Comparison of ENCODE assay signal across 34 cellular contexts in the genomic region with DNA sequence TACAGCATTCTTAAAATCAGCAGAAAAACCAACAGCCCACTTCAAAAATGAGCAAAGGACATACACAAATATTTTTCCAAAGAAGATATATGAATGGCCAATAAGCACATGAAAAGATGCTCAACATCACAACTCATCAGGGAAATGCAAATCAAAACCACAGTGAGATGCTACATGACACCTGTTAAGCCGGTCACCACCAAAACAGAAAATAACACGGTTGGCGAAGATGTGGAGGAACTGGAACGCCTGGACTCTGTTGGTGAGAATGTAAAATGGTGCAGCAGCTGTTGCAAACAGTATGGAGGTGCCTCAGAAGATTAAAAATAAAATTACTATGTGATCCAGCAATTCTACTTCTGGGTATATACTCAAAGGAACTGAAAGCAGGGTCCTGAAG.
"Had no signal": no experiment of that assay in that cellular context is flagged by ENCODE, and none has a peak within 500 bp of the region (broad histone marks: within the 10 kb centered on the region; RNA-seq: fewer than 3 reads in every experiment).

No MANE protein-coding gene starts in this region.

- H3K27ac Mint-ChIP-seq: activated B cell treated with CpG ODN at 0.5 μM for 24 hours; activated CD4-positive, alpha-beta memory T cell treated with anti-CD3 and anti-CD28 coated beads for 36 hours; activated CD4-positive, alpha-beta T cell treated with anti-CD3 and anti-CD28 coated beads, Interleukin-2, amount 10 ng/mL, durations not matched to agents 24 days and 14 days; activated CD8-positive, alpha-beta T cell treated with anti-CD3 and anti-CD28 coated beads for 36 hours; activated naive CD4-positive, alpha-beta T cell treated with anti-CD3 and anti-CD28 coated beads for 36 hours; activated naive CD4-positive, alpha-beta T cell treated with anti-CD3 and anti-CD28 coated beads, Interleukin-2, amount 50 U/mL, for 72 hours; activated naive CD8-positive, alpha-beta T cell treated with anti-CD3 and anti-CD28 coated beads for 36 hours; activated T-cell treated with anti-CD3 and anti-CD28 coated beads, Interleukin-2, amount 50 U/mL, for 72 hours; activated T-helper 1 cell treated with anti-CD3 and anti-CD28 coated beads, Interleukin-12 subunit alpha, Interleukin-12 subunit beta, Interleukin-2, Interleukin-4 antibody, amounts not matched to agents 30 ng/mL and 10 ng/mL and 1 ng/mL, durations not matched to agents 14 hours and 24 hours and 36 hours; activated T-helper 17 cell treated with anti-CD3 and anti-CD28 coated beads, Interleukin-2, amount 50 U/mL, for 72 hours; T-helper 1 cell treated with Interleukin-12 subunit alpha and Interleukin-12 subunit beta and Interleukin-4 antibody, amounts not matched to agents 30 μg/mL and 1 μg/mL, for 36 hours; T-helper 2 cell treated with Interferon-gamma antibody and Interleukin-4, amounts not matched to agents 5 μg/mL and 100 μg/mL, for 36 hours had no signal

- H3K4me3 ChIP-seq: adrenal gland, body of pancreas, breast epithelium had no signal

- H3K4me1 ChIP-seq: breast epithelium had no signal

- DNase-seq: activated B cell treated with CpG ODN at 0.5 μM for 24 hours; activated CD4-positive, alpha-beta memory T cell treated with anti-CD3 and anti-CD28 coated beads for 36 hours; activated CD4-positive, alpha-beta T cell treated with anti-CD3 and anti-CD28 coated beads for 4 hours; activated CD4-positive, alpha-beta T cell treated with anti-CD3 and anti-CD28 coated beads, Interleukin-2, amount 10 ng/mL, durations not matched to agents 24 days and 14 days; activated CD4-positive, alpha-beta T cell treated with anti-CD3 and anti-CD28 coated beads, Interleukin-2, amount 50 U/mL, for 1 hour; activated CD4-positive, alpha-beta T cell treated with anti-CD3 and anti-CD28 coated beads, Interleukin-2, amount 50 U/mL, for 4 hours; activated CD4-positive, CD25-positive, alpha-beta regulatory T cell treated with anti-CD3 and anti-CD28 coated beads, Interleukin-2, amount 50 U/mL, for 72 hours; activated CD8-positive, alpha-beta memory T cell treated with anti-CD3 and anti-CD28 coated beads, Interleukin-2, amount 50 U/mL, for 4 hours; activated CD8-positive, alpha-beta T cell treated with anti-CD3 and anti-CD28 coated beads for 36 hours; activated effector memory CD4-positive, alpha-beta T cell treated with anti-CD3 and anti-CD28 coated beads, Interleukin-2, amount 50 U/mL, for 16 hours; activated gamma-delta T cell treated with Interleukin-2 at 50 U/mL for 16 hours; activated naive CD4-positive, alpha-beta T cell; activated naive CD4-positive, alpha-beta T cell treated with anti-CD3 and anti-CD28 coated beads for 36 hours; activated naive CD4-positive, alpha-beta T cell treated with anti-CD3 and anti-CD28 coated beads, Interleukin-2, amount 50 U/mL, for 16 hours; activated naive CD8-positive, alpha-beta T cell treated with anti-CD3 and anti-CD28 coated beads for 36 hours; activated T-cell treated with anti-CD3 and anti-CD28 coated beads for 4 hours; activated T-cell treated with anti-CD3 and anti-CD28 coated beads, Interleukin-2, amount 50 U/mL, for 1 hour; activated T-cell treated with anti-CD3 and anti-CD28 coated beads, Interleukin-2, amount 50 U/mL, for 4 hours; activated T-cell treated with anti-CD3 and anti-CD28 coated beads, Interleukin-2, amount 50 U/mL, for 72 hours; adrenal gland; amniotic stem cell; body of pancreas; brain microvascular endothelial cell; central memory CD4-positive, alpha-beta T cell; T-helper 1 cell; T-helper 2 cell; T-helper 9 cell had no signal

- H3K36me3 Mint-ChIP-seq: activated CD4-positive, alpha-beta memory T cell treated with anti-CD3 and anti-CD28 coated beads for 36 hours; activated naive CD4-positive, alpha-beta T cell treated with anti-CD3 and anti-CD28 coated beads, Interleukin-2, amount 50 U/mL, for 72 hours; activated naive CD8-positive, alpha-beta T cell treated with anti-CD3 and anti-CD28 coated beads for 36 hours had no signal

- H3K9me3 Mint-ChIP-seq: activated CD4-positive, alpha-beta memory T cell treated with anti-CD3 and anti-CD28 coated beads for 36 hours; activated CD4-positive, alpha-beta T cell treated with anti-CD3 and anti-CD28 coated beads, Interleukin-2, amount 10 ng/mL, durations not matched to agents 24 days and 14 days; activated CD8-positive, alpha-beta T cell treated with anti-CD3 and anti-CD28 coated beads for 36 hours; activated naive CD4-positive, alpha-beta T cell treated with anti-CD3 and anti-CD28 coated beads for 36 hours; activated naive CD4-positive, alpha-beta T cell treated with anti-CD3 and anti-CD28 coated beads, Interleukin-2, amount 50 U/mL, for 72 hours; activated naive CD8-positive, alpha-beta T cell treated with anti-CD3 and anti-CD28 coated beads for 36 hours; activated T-cell treated with anti-CD3 and anti-CD28 coated beads, Interleukin-2, amount 50 U/mL, for 4 hours; activated T-cell treated with anti-CD3 and anti-CD28 coated beads, Interleukin-2, amount 50 U/mL, for 72 hours; activated T-helper 1 cell treated with anti-CD3 and anti-CD28 coated beads, Interleukin-12 subunit alpha, Interleukin-12 subunit beta, Interleukin-2, Interleukin-4 antibody, amounts not matched to agents 30 ng/mL and 10 ng/mL and 1 ng/mL, durations not matched to agents 14 hours and 24 hours and 36 hours; activated T-helper 17 cell treated with anti-CD3 and anti-CD28 coated beads, Interleukin-2, amount 50 U/mL, for 72 hours; T-helper 1 cell treated with Interleukin-12 subunit alpha and Interleukin-12 subunit beta and Interleukin-4 antibody, amounts not matched to agents 30 μg/mL and 1 μg/mL, for 36 hours; T-helper 2 cell treated with Interferon-gamma antibody and Interleukin-4, amounts not matched to agents 5 μg/mL and 100 μg/mL, for 36 hours had no signal

- H3K36me3 ChIP-seq: adrenal gland, brain microvascular endothelial cell, breast epithelium had no signal

- H3K27me3 ChIP-seq: adrenal gland, body of pancreas, breast epithelium had no signal

- H3K27me3 Mint-ChIP-seq: activated CD4-positive, alpha-beta T cell treated with anti-CD3 and anti-CD28 coated beads, Interleukin-2, amount 10 ng/mL, durations not matched to agents 24 days and 14 days had no signal

- H3K4me3 Mint-ChIP-seq: activated B cell treated with CpG ODN at 0.5 μM for 24 hours; activated CD4-positive, alpha-beta memory T cell treated with anti-CD3 and anti-CD28 coated beads for 36 hours; activated CD4-positive, alpha-beta T cell treated with anti-CD3 and anti-CD28 coated beads, Interleukin-2, amount 10 ng/mL, durations not matched to agents 24 days and 14 days; activated CD8-positive, alpha-beta T cell treated with anti-CD3 and anti-CD28 coated beads for 36 hours; activated naive CD4-positive, alpha-beta T cell treated with anti-CD3 and anti-CD28 coated beads for 36 hours; activated naive CD8-positive, alpha-beta T cell treated with anti-CD3 and anti-CD28 coated beads for 36 hours; activated T-cell treated with anti-CD3 and anti-CD28 coated beads, Interleukin-2, amount 50 U/mL, for 4 hours; activated T-cell treated with anti-CD3 and anti-CD28 coated beads, Interleukin-2, amount 50 U/mL, for 72 hours; activated T-helper 1 cell treated with anti-CD3 and anti-CD28 coated beads, Interleukin-12 subunit alpha, Interleukin-12 subunit beta, Interleukin-2, Interleukin-4 antibody, amounts not matched to agents 30 ng/mL and 10 ng/mL and 1 ng/mL, durations not matched to agents 14 hours and 24 hours and 36 hours; activated T-helper 17 cell treated with anti-CD3 and anti-CD28 coated beads, Interleukin-2, amount 50 U/mL, for 72 hours; T-helper 1 cell treated with Interleukin-12 subunit alpha and Interleukin-12 subunit beta and Interleukin-4 antibody, amounts not matched to agents 30 μg/mL and 1 μg/mL, for 36 hours; T-helper 2 cell treated with Interferon-gamma antibody and Interleukin-4, amounts not matched to agents 5 μg/mL and 100 μg/mL, for 36 hours had no signal

- ATAC-seq: activated CD8-positive, alpha-beta T cell treated with anti-CD3 and anti-CD28 coated beads for 36 hours; activated naive CD4-positive, alpha-beta T cell treated with anti-CD3 and anti-CD28 coated beads, Interleukin-2, amount 50 U/mL, for 72 hours; activated T-cell treated with anti-CD3 and anti-CD28 coated beads, Interleukin-2, amount 50 U/mL, for 4 hours; activated T-cell treated with anti-CD3 and anti-CD28 coated beads, Interleukin-2, amount 50 U/mL, for 72 hours; activated T-helper 17 cell treated with anti-CD3 and anti-CD28 coated beads, Interleukin-2, amount 50 U/mL, for 72 hours; body of pancreas had no signal

- H3K27ac ChIP-seq: body of pancreas, brain microvascular endothelial cell, breast epithelium, VCaP had no signal

- H3K4me1 Mint-ChIP-seq: activated B cell treated with CpG ODN at 0.5 μM for 24 hours; activated CD4-positive, alpha-beta T cell treated with anti-CD3 and anti-CD28 coated beads, Interleukin-2, amount 10 ng/mL, durations not matched to agents 24 days and 14 days; activated naive CD8-positive, alpha-beta T cell treated with anti-CD3 and anti-CD28 coated beads for 36 hours; activated T-helper 17 cell treated with anti-CD3 and anti-CD28 coated beads, Interleukin-2, amount 50 U/mL, for 72 hours had no signal

- H3K9me3 ChIP-seq: adrenal gland, body of pancreas, breast epithelium had no signal
